ENCODE assay signal across 7 cellular contexts in genomic region chr12:14773685-14774073, GRCh38. TPM values are rescaled to one million over a fixed set of nuclear protein-coding genes. Genes with fewer than 3 reads are reported as not detected.
DNase-seq lines count a peak whose midpoint lies in the region; ATAC-seq and TF ChIP-seq lines count a peak whose summit lies in the region.

No MANE protein-coding gene starts in this region.

- H2AFZ ChIP-seq in SU-DHL-6 (ENCODE audit: low read depth, low read length, severe bottlenecking), result peak overlapping the region; percentile 75

- ATAC-seq in GM18867 (IDR thresholded peaks at IDR 0.05; ENCODE audit: unreplicated experiment), result peak; percentile 18
- peak; percentile 8 for ATAC-seq in HG02623 (IDR thresholded peaks at IDR 0.05; ENCODE audit: unreplicated experiment)
- ATAC-seq in gastrocnemius medialis, result peak in 1 of 2 donors; percentile 1

- peak overlapping the region; percentile 55 for H3K9ac ChIP-seq in SU-DHL-6 (ENCODE audit: low read length)

- H4K20me1 ChIP-seq in SU-DHL-6 (ENCODE audit: low read depth, low read length), result no peaks in the 10 kb centered on the region

- no peaks in the 10 kb centered on the region for H3K36me3 ChIP-seq in SU-DHL-6 (ENCODE audit: low read length)
- H3K36me3 ChIP-seq in gastrocnemius medialis, result no peaks in the 10 kb centered on the region

- H3K27me3 ChIP-seq in SU-DHL-6 (ENCODE audit: low read length) (no peaks in the 10 kb centered on the region), gastrocnemius medialis (no peaks in the 10 kb centered on the region)

- H3K27ac ChIP-seq in SU-DHL-6 (ENCODE audit: low read depth, low read length) (peak overlapping the region; percentile 61), gastrocnemius medialis (peak overlapping the region; percentile 81 to 95 (median 94))

- H3K4me3 ChIP-seq in SU-DHL-6 (ENCODE audit: insufficient read depth, low read length, poor library complexity, severe bottlenecking), result peak overlapping the region; percentile 54
- H3K4me3 ChIP-seq in fibroblast of the aortic adventitia (ENCODE audit: low read depth, low read length), result peak overlapping the region; percentile 86
- peak overlapping the region; percentile 81 to 89 (median 84) for H3K4me3 ChIP-seq in gastrocnemius medialis

- no peak for TF ChIP-seq CTCF in SU-DHL-6 (IDR thresholded peaks at IDR 0.05; ENCODE audit: insufficient read depth, low read length, poor library complexity, severe bottlenecking)
- TF ChIP-seq CTCF in fibroblast of the aortic adventitia (IDR thresholded peaks at IDR 0.05; ENCODE audit: insufficient read depth, low read length), result no peak
- no peak for TF ChIP-seq CTCF in gastrocnemius medialis (IDR thresholded peaks at IDR 0.05 in 4 of 5, conservative IDR thresholded peaks at IDR 0.05 in 1 of 5)

- no peak for TF ChIP-seq POLR2A in gastrocnemius medialis (IDR thresholded peaks at IDR 0.05)

- peak overlapping the region; percentile 60 for H3K4me2 ChIP-seq in SU-DHL-6 (ENCODE audit: low read depth, low read length, poor library complexity, severe bottlenecking)

- peaks cover 43% of the 10 kb centered on the region for H3F3A ChIP-seq in SU-DHL-6 (ENCODE audit: insufficient read depth)

- intact Hi-C loops in gastrocnemius medialis (cut with DNase I; ENCODE audit: low total_unique reads), result loop anchor here (1.0 to 5.0 kb wide), 5 partner anchors 30 to 1109 kb away; partner anchors contain the start of genes ATF7IP, C12orf60, STRAP and WBP11

- peaks cover 12 to 21% of the 10 kb centered on the region in 2 donors for H3K4me1 ChIP-seq in gastrocnemius medialis

- no peaks in the 10 kb centered on the region for H3K9me3 ChIP-seq in SU-DHL-6 (ENCODE audit: insufficient read depth, low read length)
- H3K9me3 ChIP-seq in gastrocnemius medialis, result no peaks in the 10 kb centered on the region

- H3K79me2 ChIP-seq in SU-DHL-6 (ENCODE audit: insufficient read depth, low read length), result peaks cover 10% of the 10 kb centered on the region

- H3K9me2 ChIP-seq in SU-DHL-6 (replicated peaks; ENCODE audit: insufficient read depth, low read length), result no peaks in the 10 kb centered on the region

- in situ Hi-C loops in gastrocnemius medialis (cut with MboI; ENCODE audit: low sequenced_read_pairs in 4 of 4), result no loop called here

- DNase-seq in fibroblast of the aortic adventitia (ENCODE audit: low read depth) (no peak), gastrocnemius medialis (peak in 1 of 2 donors; percentile 27), NCI-H2196 treated with DMSO at 0.1 percent for 48 hours (lab: John Stamatoyannopoulos, UW; ENCODE audit: unreplicated experiment) (no peak), DMS79 treated with DMSO at 0.1 percent for 48 hours (lab: John Stamatoyannopoulos, UW) (no peak)

RNA-seq across cellular contexts. Expression of gene WBP11, which starts 29.6 kb away (rescaled TPM):
- 6.3 and 15.9 TPM in 2 replicates for total RNA-seq in fibroblast of the aortic adventitia (ENCODE audit: low replicate concordance)
- 10 to 100 TPM; 20.2 to 39.5 (median 28.4) TPM for total RNA-seq in gastrocnemius medialis

RNA-seq across cellular contexts. Expression of gene C12orf60, which starts 29.8 kb away (rescaled TPM):
- total RNA-seq in fibroblast of the aortic adventitia (ENCODE audit: low replicate concordance) (0.65 and 0.99 TPM in 2 replicates), gastrocnemius medialis (1 to 10 TPM in 1 of 4 donors, under 1 TPM in 1, not detected in 2; 0.33 to 3.8 TPM)

RNA-seq across cellular contexts. Expression of gene SMCO3, which starts 40.3 kb away (rescaled TPM):
- 0.09 TPM in 1 of 2 replicates, not detected in the other for total RNA-seq in fibroblast of the aortic adventitia (ENCODE audit: low replicate concordance)
- under 1 TPM in 1 of 4 donors, not detected in 3; 0.12 TPM for total RNA-seq in gastrocnemius medialis
